ENCODE assay signal across 20 cellular contexts in the genomic region with DNA sequence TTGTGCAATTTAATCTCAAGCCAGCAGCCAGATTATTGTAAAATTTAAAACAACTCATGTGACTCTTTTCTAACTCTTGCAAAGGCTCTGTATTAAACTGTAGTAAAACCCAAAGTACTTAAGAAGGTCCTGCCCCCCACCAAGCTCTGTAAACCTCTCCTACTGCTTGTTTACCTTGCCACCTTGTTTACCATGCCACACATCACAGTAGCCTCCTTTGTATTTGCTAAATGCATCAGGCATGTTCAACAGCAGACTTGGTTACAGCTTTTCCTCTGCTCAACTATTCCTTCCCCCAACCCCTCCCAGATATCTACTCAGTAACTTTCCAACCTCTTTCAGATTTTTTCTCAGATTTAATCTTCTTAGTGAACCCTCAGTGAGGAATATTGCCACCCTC.
DNase-seq lines count a peak whose midpoint lies in the region; ATAC-seq and TF ChIP-seq lines count a peak whose summit lies in the region.
"Had no signal": no experiment of that assay in that cellular context is flagged by ENCODE, and none has a peak within 500 bp of the region (broad histone marks: within the 10 kb centered on the region; RNA-seq: fewer than 3 reads in every experiment).

No MANE protein-coding gene starts in this region.

- CTCF ChIA-PET in WTC11 (lab: Charles Lee), result interaction anchor here (1.3 kb wide), 1 partner anchor 51 kb away, joined by 4 read pairs; no protein-coding TSS in a partner anchor

- intact Hi-C loops in Right ventricle myocardium superior (cut with DNase I), result no loop called here

- no peak overlapping the region for H4K8ac ChIP-seq in mesendoderm (ENCODE audit: low read depth, low read length)

- no peak overlapping the region for H3K9ac ChIP-seq in mesendoderm (ENCODE audit: low read length)

- H3K79me1 ChIP-seq in mesendoderm (ENCODE audit: low read length), result no peaks in the 10 kb centered on the region

- H3K4me3 ChIP-seq in GM23338 (no peak overlapping the region), mesendoderm (ENCODE audit: low read length) (no peak overlapping the region)
- H3K4me3 ChIP-seq: GM12878, SK-N-MC had no signal

- H3K27ac ChIP-seq in GM23338 (ENCODE audit: low read depth) (no peak overlapping the region), mesendoderm (ENCODE audit: low read depth, low read length) (no peak overlapping the region)
- H3K27ac ChIP-seq: SK-N-MC had no signal

- DNase-seq in DMS53 (lab: John Stamatoyannopoulos, UW) (peak; percentile 31), DMS53 treated with DMSO at 0.1 percent for 48 hours (lab: John Stamatoyannopoulos, UW; ENCODE audit: unreplicated experiment) (no peak), GM23338 (ENCODE audit: low spot score) (peak; percentile 43), WTC11 (ENCODE audit: low spot score) (no peak), mesendoderm (peak; percentile 3), middle frontal gyrus (ENCODE audit: extremely low spot score, low spot score) (no peak), NCI-H2196 treated with DMSO at 0.1 percent for 48 hours (lab: John Stamatoyannopoulos, UW; ENCODE audit: unreplicated experiment) (no peak), Right ventricle myocardium superior (no peak)
- DNase-seq: 8988T, BE2C, DND-41, KG1, NCI-H1092 treated with DMSO at 0.1 percent for 48 hours, NCI-H1694 treated with DMSO at 0.1 percent for 48 hours, NCI-H2227 treated with DMSO at 0.1 percent for 48 hours, NCI-H524, SHP77 treated with DMSO at 0.1 percent for 48 hours had no signal

- H3K36me3 Mint-ChIP-seq in GM23338 (ENCODE audit: low read depth) (no peaks in the 10 kb centered on the region), WTC11 (no peaks in the 10 kb centered on the region)

- peaks cover 5% of the 10 kb centered on the region for H3K27me3 Mint-ChIP-seq in GM23338 (ENCODE audit: insufficient read depth, low read depth, poor library complexity)
- H3K27me3 Mint-ChIP-seq in WTC11 (ENCODE audit: low read depth), result peaks cover 48% of the 10 kb centered on the region

- no peak overlapping the region for H3K18ac ChIP-seq in mesendoderm (ENCODE audit: low read length)

- H3K4me3 Mint-ChIP-seq in GM23338 (no peak overlapping the region), WTC11 (peak overlapping the region; percentile 9; the same call in 1 of the 2 replicates)

- no peaks in the 10 kb centered on the region for H3K9me2 ChIP-seq in GM23338 (ENCODE audit: insufficient read depth)

- no peak overlapping the region for H3K56ac ChIP-seq in mesendoderm (ENCODE audit: low read length)

- TF ChIP-seq CTCF in GM23338 (conservative IDR thresholded peaks at IDR 0.05; ENCODE audit: low read depth in 2 of 2), result no peak
- no peak for TF ChIP-seq CTCF in WTC11 (IDR thresholded peaks at IDR 0.05)

- no peaks in the 10 kb centered on the region for H3F3A ChIP-seq in GM23338 (replicated peaks; ENCODE audit: low read depth)

- H3K4me2 ChIP-seq in GM23338, result peak overlapping the region; percentile 58
- no peak overlapping the region for H3K4me2 ChIP-seq in mesendoderm (ENCODE audit: low read length)

- H3K36me3 ChIP-seq in GM23338 (ENCODE audit: insufficient read depth) (no peaks in the 10 kb centered on the region), mesendoderm (ENCODE audit: control insufficient read depth, insufficient read depth, low read length) (no peaks in the 10 kb centered on the region)
- H3K36me3 ChIP-seq: BE2C had no signal

- no peak overlapping the region for H2AK5ac ChIP-seq in mesendoderm (ENCODE audit: low read length)

- H3K4ac ChIP-seq in mesendoderm (ENCODE audit: low read depth, low read length), result no peak overlapping the region

- no peak overlapping the region for H2BK15ac ChIP-seq in mesendoderm (replicated peaks; ENCODE audit: low read depth)

- H3K79me2 ChIP-seq in GM23338 (replicated peaks; ENCODE audit: insufficient read depth), result no peaks in the 10 kb centered on the region
- H3K79me2 ChIP-seq in mesendoderm (ENCODE audit: control insufficient read depth, insufficient read depth, low read length), result no peaks in the 10 kb centered on the region

- H3K4me1 Mint-ChIP-seq in GM23338, result peaks cover 10% of the 10 kb centered on the region
- H3K4me1 Mint-ChIP-seq in WTC11, result peaks cover 17% of the 10 kb centered on the region

- H3K27me3 ChIP-seq in GM23338 (ENCODE audit: insufficient read depth), result no peaks in the 10 kb centered on the region
- H3K27me3 ChIP-seq in mesendoderm (ENCODE audit: insufficient read depth, low read length, poor library complexity), result no peaks in the 10 kb centered on the region
- H3K27me3 ChIP-seq: BE2C had no signal

- no peak overlapping the region for H2AFZ ChIP-seq in GM23338

- H3K4me1 ChIP-seq in GM23338 (ENCODE audit: insufficient read depth), result peaks cover 2% of the 10 kb centered on the region; the same call in 1 of the 2 replicates
- no peaks in the 10 kb centered on the region for H3K4me1 ChIP-seq in mesendoderm (ENCODE audit: control insufficient read depth, low read depth, low read length)
- H3K4me1 ChIP-seq: BE2C had no signal

- peak; percentile 97 for ATAC-seq in GM23338
- peak; percentile 97 for ATAC-seq in WTC11
- ATAC-seq in Right ventricle myocardium superior (ENCODE audit: poor library complexity), result no peak
- ATAC-seq: GM12878, HCT116 had no signal

- H3K27ac Mint-ChIP-seq in GM23338 (no peak overlapping the region), WTC11 (peak overlapping the region; percentile 4; the same call in 1 of the 2 replicates)

- no peaks in the 10 kb centered on the region for H4K20me1 ChIP-seq in GM23338 (replicated peaks; ENCODE audit: insufficient read depth)

- POLR2A ChIA-PET in WTC11 (lab: Charles Lee), result no interaction called here

- H2BK5ac ChIP-seq in mesendoderm (ENCODE audit: low read length), result no peak overlapping the region

- H2BK120ac ChIP-seq in mesendoderm (ENCODE audit: low read depth, low read length), result no peak overlapping the region

- H4K5ac ChIP-seq in mesendoderm (ENCODE audit: low read length), result no peak overlapping the region

- H3K23ac ChIP-seq in mesendoderm (ENCODE audit: low read length), result no peak overlapping the region

- no peaks in the 10 kb centered on the region for H3K9me3 Mint-ChIP-seq in GM23338
- peaks cover 5% of the 10 kb centered on the region; the same call in 1 of the 2 replicates for H3K9me3 Mint-ChIP-seq in WTC11

TF ChIP-seq in GM23338, 12 proteins besides CTCF, POLR2A, EP300 and RAD21:
- TF ChIP-seq POLR2AphosphoS5 (IDR thresholded peaks at IDR 0.05; ENCODE audit: low read depth) (no peak), STAT1 (IDR thresholded peaks at IDR 0.05; ENCODE audit: unreplicated experiment) (no peak), ZNF114 (CRISPR knock-in tag; IDR thresholded peaks at IDR 0.05) (no peak), NANOG (IDR thresholded peaks at IDR 0.05; ENCODE audit: borderline replicate concordance) (no peak), JUNB (IDR thresholded peaks at IDR 0.05; ENCODE audit: unreplicated experiment) (no peak)
- TF ChIP-seq, protein P1, sequence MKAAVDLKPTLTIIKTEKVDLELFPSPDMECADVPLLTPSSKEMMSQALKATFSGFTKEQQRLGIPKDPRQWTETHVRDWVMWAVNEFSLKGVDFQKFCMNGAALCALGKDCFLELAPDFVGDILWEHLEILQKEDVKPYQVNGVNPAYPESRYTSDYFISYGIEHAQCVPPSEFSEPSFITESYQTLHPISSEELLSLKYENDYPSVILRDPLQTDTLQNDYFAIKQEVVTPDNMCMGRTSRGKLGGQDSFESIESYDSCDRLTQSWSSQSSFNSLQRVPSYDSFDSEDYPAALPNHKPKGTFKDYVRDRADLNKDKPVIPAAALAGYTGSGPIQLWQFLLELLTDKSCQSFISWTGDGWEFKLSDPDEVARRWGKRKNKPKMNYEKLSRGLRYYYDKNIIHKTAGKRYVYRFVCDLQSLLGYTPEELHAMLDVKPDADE (IDR thresholded peaks at IDR 0.05), result no peak

TF ChIP-seq in WTC11, 78 proteins besides CTCF, POLR2A, EP300 and RAD21 (continues in another document):
- TF ChIP-seq NFE2L1 (CRISPR knock-in tag; IDR thresholded peaks at IDR 0.05) (no peak), E2F4 (CRISPR knock-in tag; IDR thresholded peaks at IDR 0.05; ENCODE audit: borderline replicate concordance, low read depth) (no peak), PRRX2 (CRISPR knock-in tag; IDR thresholded peaks at IDR 0.05) (no peak)
- TF ChIP-seq, protein P2, sequence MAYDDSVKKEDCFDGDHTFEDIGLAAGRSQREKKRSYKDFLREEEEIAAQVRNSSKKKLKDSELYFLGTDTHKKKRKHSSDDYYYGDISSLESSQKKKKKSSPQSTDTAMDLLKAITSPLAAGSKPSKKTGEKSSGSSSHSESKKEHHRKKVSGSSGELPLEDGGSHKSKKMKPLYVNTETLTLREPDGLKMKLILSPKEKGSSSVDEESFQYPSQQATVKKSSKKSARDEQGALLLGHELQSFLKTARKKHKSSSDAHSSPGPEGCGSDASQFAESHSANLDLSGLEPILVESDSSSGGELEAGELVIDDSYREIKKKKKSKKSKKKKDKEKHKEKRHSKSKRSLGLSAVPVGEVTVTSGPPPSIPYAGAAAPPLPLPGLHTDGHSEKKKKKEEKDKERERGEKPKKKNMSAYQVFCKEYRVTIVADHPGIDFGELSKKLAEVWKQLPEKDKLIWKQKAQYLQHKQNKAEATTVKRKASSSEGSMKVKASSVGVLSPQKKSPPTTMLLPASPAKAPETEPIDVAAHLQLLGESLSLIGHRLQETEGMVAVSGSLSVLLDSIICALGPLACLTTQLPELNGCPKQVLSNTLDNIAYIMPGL (CRISPR knock-in tag; IDR thresholded peaks at IDR 0.05), result no peak

Comparison
In these comparisons a context has a peak if more than half of its experiments do, and no peak if none do; other contexts are left out.
1. DNase-seq: peak in DMS53 (single experiment), GM23338 (single experiment) and mesendoderm (single experiment); none in DMS53 treated with DMSO at 0.1 percent for 48 hours (single experiment), WTC11 (single experiment), middle frontal gyrus (single experiment), NCI-H2196 treated with DMSO at 0.1 percent for 48 hours (single experiment) and Right ventricle myocardium superior (single experiment).